Comparison of ENCODE assay signal across 29 cellular contexts in the genomic region with DNA sequence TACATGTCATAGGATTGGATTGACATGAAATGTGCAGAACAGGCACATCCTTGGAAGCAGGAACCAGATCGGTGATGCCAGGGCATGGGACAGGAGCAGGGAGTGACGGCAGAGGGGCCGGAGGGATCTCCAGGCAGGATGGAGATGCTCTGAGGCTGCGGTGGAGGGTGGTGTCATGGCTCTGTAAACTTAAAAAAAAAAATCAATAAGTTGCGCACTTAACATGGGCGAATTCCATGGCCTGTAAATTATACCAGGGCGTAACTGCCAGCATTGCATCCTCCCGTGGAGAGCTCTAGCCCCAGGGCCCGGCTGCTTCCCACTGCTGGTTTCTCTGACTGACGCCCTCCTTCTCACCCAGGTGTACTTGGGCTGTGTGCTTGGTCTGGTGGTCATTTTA. TPM values are rescaled to one million over a fixed set of nuclear protein-coding genes. Genes with fewer than 3 reads are reported as not detected.
"Had no signal": no experiment of that assay in that cellular context is flagged by ENCODE, and none has a peak within 500 bp of the region (broad histone marks: within the 10 kb centered on the region; RNA-seq: fewer than 3 reads in every experiment).

No MANE protein-coding gene starts in this region.

- H3K27me3 ChIP-seq: Peyer's patch had no signal

- H3K4me3 Mint-ChIP-seq: activated CD4-positive, alpha-beta memory T cell treated with anti-CD3 and anti-CD28 coated beads for 36 hours; activated CD4-positive, alpha-beta T cell treated with anti-CD3 and anti-CD28 coated beads, Interleukin-2, amount 10 ng/mL, durations not matched to agents 7 days and 5 days; activated naive CD4-positive, alpha-beta T cell treated with anti-CD3 and anti-CD28 coated beads for 36 hours; activated naive CD8-positive, alpha-beta T cell; activated T-helper 17 cell treated with anti-CD3 and anti-CD28 coated beads, Interleukin-2, amount 50 U/mL, for 72 hours had no signal

- H3K9me2 ChIP-seq: SK-N-SH had no signal

- H3K9ac ChIP-seq: SK-N-SH had no signal

- DNase-seq: activated CD4-positive, alpha-beta memory T cell treated with anti-CD3 and anti-CD28 coated beads for 36 hours; activated CD4-positive, alpha-beta T cell treated with anti-CD3 and anti-CD28 coated beads, Interleukin-2, amount 10 ng/mL, durations not matched to agents 7 days and 5 days; activated CD4-positive, CD25-positive, alpha-beta regulatory T cell; activated CD8-positive, alpha-beta memory T cell treated with anti-CD3 and anti-CD28 coated beads for 24 hours; activated gamma-delta T cell; activated naive CD4-positive, alpha-beta T cell treated with anti-CD3 and anti-CD28 coated beads for 36 hours; activated T-cell treated with anti-CD3 and anti-CD28 coated beads, Interleukin-2, amount 50 U/mL, for 48 hours; anterior cingulate cortex; cerebellar nuclear complex; Kasumi-1; KBM-7; NCI-H1048; NCI-H1694; NCI-H2029; NCI-H2171 treated with DMSO at 0.1 percent for 48 hours; NCI-H226; NCI-H510A treated with DMSO at 0.1 percent for 48 hours; NCI-H69; NK-92 treated with Interleukin-12 subunit alpha and Interleukin-12 subunit beta, amount 100 ng/mL, for 24 hours; Right ventricle myocardium superior; SJCRH30; SK-N-SH; T-helper 1 cell had no signal

- H3K9me3 Mint-ChIP-seq: activated CD4-positive, alpha-beta memory T cell treated with anti-CD3 and anti-CD28 coated beads for 36 hours; activated CD4-positive, alpha-beta T cell treated with anti-CD3 and anti-CD28 coated beads, Interleukin-2, amount 10 ng/mL, durations not matched to agents 7 days and 5 days; activated naive CD4-positive, alpha-beta T cell treated with anti-CD3 and anti-CD28 coated beads for 36 hours; activated T-helper 17 cell treated with anti-CD3 and anti-CD28 coated beads, Interleukin-2, amount 50 U/mL, for 72 hours had no signal

- H3K4me1 ChIP-seq: SJCRH30 had no signal

- H3K4me2 ChIP-seq: SK-N-SH had no signal

- H3K4me3 ChIP-seq: Peyer's patch, SJCRH30 had no signal

- H3K36me3 ChIP-seq: Peyer's patch, SJCRH30 had no signal

- H3K9me3 ChIP-seq: Peyer's patch, SJCRH30, SK-N-SH had no signal

- H3K36me3 Mint-ChIP-seq: activated CD4-positive, alpha-beta memory T cell treated with anti-CD3 and anti-CD28 coated beads for 36 hours; activated naive CD8-positive, alpha-beta T cell had no signal

- H3K27ac ChIP-seq: Peyer's patch, RWPE1, SJCRH30, VCaP had no signal

- H3K27ac Mint-ChIP-seq: activated CD4-positive, alpha-beta memory T cell treated with anti-CD3 and anti-CD28 coated beads for 36 hours; activated CD4-positive, alpha-beta T cell treated with anti-CD3 and anti-CD28 coated beads, Interleukin-2, amount 10 ng/mL, durations not matched to agents 7 days and 5 days; activated naive CD4-positive, alpha-beta T cell treated with anti-CD3 and anti-CD28 coated beads for 36 hours; activated naive CD8-positive, alpha-beta T cell; activated T-helper 17 cell treated with anti-CD3 and anti-CD28 coated beads, Interleukin-2, amount 50 U/mL, for 72 hours had no signal

RNA-seq across cellular contexts. Expression of a gene that starts 8.7 kb away (rescaled TPM):
- total RNA-seq: cardiac septum, Peyer's patch, Right ventricle myocardium superior had no signal
- polyA plus RNA-seq: SK-N-SH had no signal
